Comparison of ENCODE assay signal across 2 cellular contexts in genomic region chr12:98653866-98654493, GRCh38.
TF ChIP-seq lines count a peak whose summit lies in the region.

No MANE protein-coding gene starts in this region.

TF ChIP-seq in Ishikawa, 13 proteins besides CTCF, POLR2A, EP300 and RAD21:
- TF ChIP-seq ZBTB7A (IDR thresholded peaks at IDR 0.05; ENCODE audit: low read depth) (no peak), REST (IDR thresholded peaks at IDR 0.05; ENCODE audit: low read depth) (no peak), MAX (IDR thresholded peaks at IDR 0.05) (no peak), TEAD4 (IDR thresholded peaks at IDR 0.05) (no peak), TAF1 (IDR thresholded peaks at IDR 0.05; ENCODE audit: low read depth) (no peak), CREB1 (IDR thresholded peaks at IDR 0.05; ENCODE audit: low read depth) (no peak), FOXM1 (IDR thresholded peaks at IDR 0.05; ENCODE audit: borderline replicate concordance, low read depth) (no peak), USF1 (IDR thresholded peaks at IDR 0.05) (no peak), CEBPB (IDR thresholded peaks at IDR 0.05) (no peak), NFIC (IDR thresholded peaks at IDR 0.05) (no peak), TCF12 (IDR thresholded peaks at IDR 0.05; ENCODE audit: low read depth) (no peak), EGR1 (IDR thresholded peaks at IDR 0.05) (no peak), YY1 (IDR thresholded peaks at IDR 0.05; ENCODE audit: low read depth) (no peak)

TF ChIP-seq in H1, 55 proteins besides CTCF, POLR2A, EP300 and RAD21:
- TF ChIP-seq SIN3A (conservative IDR thresholded peaks at IDR 0.05 in 1 of 2, IDR thresholded peaks at IDR 0.05 in 1 of 2; ENCODE audit: low read depth in 1 of 2, low read length in 2 of 2) (no peak), JUND (IDR thresholded peaks at IDR 0.05; ENCODE audit: low read length) (no peak), USF2 (IDR thresholded peaks at IDR 0.05; ENCODE audit: low read length) (no peak), CBX5 (IDR thresholded peaks at IDR 0.05; ENCODE audit: low read depth, low read length) (no peak), CHD2 (IDR thresholded peaks at IDR 0.05; ENCODE audit: low read length) (no peak), HDAC6 (IDR thresholded peaks at IDR 0.05; ENCODE audit: low read depth, low read length) (no peak), EZH2 (IDR thresholded peaks at IDR 0.05; ENCODE audit: low read depth, low read length, severe bottlenecking) (no peak), TAF1 (IDR thresholded peaks at IDR 0.05; ENCODE audit: low read depth, low read length) (no peak), BRCA1 (IDR thresholded peaks at IDR 0.05; ENCODE audit: low read depth, low read length) (no peak), YY1 (IDR thresholded peaks at IDR 0.05; ENCODE audit: low read depth, low read length) (no peak)
TF ChIP-seq in H1: peak in this region for 0.
